ENCODE assay signal across 10 cellular contexts in the genomic region with DNA sequence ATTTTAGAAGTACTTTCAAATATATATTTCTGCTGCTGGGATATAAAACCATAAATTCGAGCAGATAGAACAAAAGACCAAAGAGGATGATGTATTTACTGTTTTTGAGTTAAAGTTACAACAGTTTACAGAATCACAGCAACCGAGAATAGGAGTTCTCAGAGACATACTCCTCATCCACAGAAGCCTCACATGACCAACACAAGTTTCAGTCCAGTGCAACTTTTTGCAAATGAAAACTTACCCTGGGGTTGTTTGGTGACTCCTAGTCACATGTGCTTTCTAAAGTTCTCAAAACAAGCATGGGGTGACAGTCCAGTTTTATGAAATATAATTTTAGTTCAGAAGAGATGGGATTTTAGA.
DNase-seq lines count a peak whose midpoint lies in the region; ATAC-seq, FAIRE-seq and TF ChIP-seq lines count a peak whose summit lies in the region.
"Had no signal": no experiment of that assay in that cellular context is flagged by ENCODE, and none has a peak within 500 bp of the region (broad histone marks: within the 10 kb centered on the region; RNA-seq: fewer than 3 reads in every experiment).

No MANE protein-coding gene starts in this region.

- TF ChIP-seq RAD21 in HepG2 (CRISPR knock-in tag; IDR thresholded peaks at IDR 0.05) = no peak

- WGBS in HepG2 (ENCODE audit: low lambda C conversion rate) = 48% methylated on average over 2 of the region's 2 CpGs

- peak in 1 of 2 donors; percentile 9 for ATAC-seq in CD4-positive, CD25-positive, alpha-beta regulatory T cell (ENCODE audit: low read depth in 2 of 2)
- ATAC-seq in GM21723 (IDR thresholded peaks at IDR 0.05; ENCODE audit: unreplicated experiment) = peak; percentile 45
- ATAC-seq in activated CD8-positive, alpha-beta T cell treated with anti-CD3 and anti-CD28 coated beads, Interleukin-2, amount 10 ng/mL, durations not matched to agents 7 days and 5 days = no peak
- no peak for ATAC-seq in HepG2
- ATAC-seq in HG03095 (IDR thresholded peaks at IDR 0.05; ENCODE audit: unreplicated experiment) = no peak
- no peak for ATAC-seq in HG03196 (IDR thresholded peaks at IDR 0.05; ENCODE audit: unreplicated experiment)

- H3K9me3 Mint-ChIP-seq in CD4-positive, CD25-positive, alpha-beta regulatory T cell = no peaks in the 10 kb centered on the region
- no peaks in the 10 kb centered on the region for H3K9me3 Mint-ChIP-seq in activated CD8-positive, alpha-beta T cell treated with anti-CD3 and anti-CD28 coated beads, Interleukin-2, amount 10 ng/mL, durations not matched to agents 7 days and 5 days (ENCODE audit: insufficient read depth)

- peaks cover 13% of the 10 kb centered on the region for H3K36me3 ChIP-seq in CD4-positive, CD25-positive, alpha-beta regulatory T cell (ENCODE audit: control insufficient read depth, insufficient read depth, low read length)
- H3K36me3 ChIP-seq in HepG2 (replicated peaks in 1 of 2; ENCODE audit: control insufficient read depth in 1 of 2, insufficient read depth in 2 of 2, low read length in 2 of 2) (no peaks in the 10 kb centered on the region), SJCRH30 (no peaks in the 10 kb centered on the region)

- H3K79me2 ChIP-seq in HepG2 (ENCODE audit: insufficient read depth, low read length) = no peaks in the 10 kb centered on the region

- H3K27me3 Mint-ChIP-seq in CD4-positive, CD25-positive, alpha-beta regulatory T cell = no peaks in the 10 kb centered on the region
- H3K27me3 Mint-ChIP-seq in activated CD8-positive, alpha-beta T cell treated with anti-CD3 and anti-CD28 coated beads, Interleukin-2, amount 10 ng/mL, durations not matched to agents 7 days and 5 days (ENCODE audit: low read depth) = no peaks in the 10 kb centered on the region

- DNase-seq in CD4-positive, CD25-positive, alpha-beta regulatory T cell = peak in 1 of 3 donors; percentile 39
- no peak for DNase-seq in activated CD8-positive, alpha-beta T cell treated with anti-CD3 and anti-CD28 coated beads, Interleukin-2, amount 10 ng/mL, durations not matched to agents 7 days and 5 days
- no peak for DNase-seq in HepG2 (ENCODE audit: low spot score)
- DNase-seq in anterior cingulate cortex (lab: John Stamatoyannopoulos, UW) = no peak
- DNase-seq in SJCRH30 = no peak
- DNase-seq: activated effector memory CD4-positive, alpha-beta T cell treated with anti-CD3 and anti-CD28 coated beads, Interleukin-2, amount 50 U/mL, for 16 hours; NCI-H146 had no signal

- peak overlapping the region; percentile 74; the same call in 1 of the 2 replicates for H3K4me2 ChIP-seq in HepG2 (ENCODE audit: low read depth, low read length)

- no peak for TF ChIP-seq CTCF in HepG2 (CRISPR knock-in tag; IDR thresholded peaks at IDR 0.05)

- BruUV-seq in HepG2 (replicated peaks; lab: Mats Ljungman, UMichigan) = no TSS peak

- FAIRE-seq in HepG2 (lab: Jason Lieb, UNC) = no peak

- no peaks in the 10 kb centered on the region for H4K20me1 ChIP-seq in HepG2 (ENCODE audit: insufficient read depth, low read length)

- H3K4me3 ChIP-seq in CD4-positive, CD25-positive, alpha-beta regulatory T cell (ENCODE audit: low read depth, low read length) = peak overlapping the region; percentile 76
- H3K4me3 ChIP-seq in HepG2 (replicated peaks in 1 of 3; ENCODE audit: insufficient read depth in 1 of 3, low read depth in 2 of 3, low read length in 3 of 3) = no peak overlapping the region
- H3K4me3 ChIP-seq in SJCRH30 = no peak overlapping the region

- H3K4me3 Mint-ChIP-seq in CD4-positive, CD25-positive, alpha-beta regulatory T cell = peak overlapping the region; percentile 72 to 88 (median 82)
- peak overlapping the region; percentile 76 for H3K4me3 Mint-ChIP-seq in activated CD8-positive, alpha-beta T cell treated with anti-CD3 and anti-CD28 coated beads, Interleukin-2, amount 10 ng/mL, durations not matched to agents 7 days and 5 days

- H2AFZ ChIP-seq in HepG2 (ENCODE audit: low read length) = no peak overlapping the region

- peak overlapping the region; percentile 93 to 97 (median 95) for H3K27ac Mint-ChIP-seq in CD4-positive, CD25-positive, alpha-beta regulatory T cell
- H3K27ac Mint-ChIP-seq in activated CD8-positive, alpha-beta T cell treated with anti-CD3 and anti-CD28 coated beads, Interleukin-2, amount 10 ng/mL, durations not matched to agents 7 days and 5 days = peak overlapping the region; percentile 87

- CTCF ChIA-PET in activated CD8-positive, alpha-beta T cell treated with anti-CD3 and anti-CD28 coated beads, Interleukin-2, amount 10 ng/mL, durations not matched to agents 7 days and 5 days (lab: Charles Lee) = interaction anchor here (1.0 to 1.7 kb wide), 3 partner anchors 10 to 50 kb away, joined by 3 to 4 read pairs (median 3); no protein-coding TSS in a partner anchor
- CTCF ChIA-PET in HepG2 (lab: Yijun Ruan, JAX; ENCODE audit: low intra/inter-chr PET ratio, low total read pairs) = no interaction called here

- POLR2A ChIA-PET in activated CD8-positive, alpha-beta T cell treated with anti-CD3 and anti-CD28 coated beads, Interleukin-2, amount 10 ng/mL, durations not matched to agents 7 days and 5 days (lab: Charles Lee) = interaction anchor here (1.0 to 1.2 kb wide), 2 partner anchors 14 to 35 kb away, joined by 4 to 9 read pairs; no protein-coding TSS in a partner anchor
- POLR2A ChIA-PET in HepG2 (lab: Yijun Ruan, JAX) = no interaction called here

- in situ Hi-C loops in HepG2 (cut with HindIII; ENCODE audit: extremely low pct_ligation_motif_present, low pct_unique_long_range_greater_than_20kb) = no loop called here

- H3K4me1 Mint-ChIP-seq in CD4-positive, CD25-positive, alpha-beta regulatory T cell = peaks cover 64 to 98% (median 85%) of the 10 kb centered on the region in 4 donors
- peaks cover 93% of the 10 kb centered on the region for H3K4me1 Mint-ChIP-seq in activated CD8-positive, alpha-beta T cell treated with anti-CD3 and anti-CD28 coated beads, Interleukin-2, amount 10 ng/mL, durations not matched to agents 7 days and 5 days (ENCODE audit: low read depth)

- no peak for TF ChIP-seq POLR2A in HepG2 (IDR thresholded peaks at IDR 0.05; ENCODE audit: insufficient read depth in 1 of 2, low read depth in 2 of 2, low read length in 2 of 2)

- TF ChIP-seq EP300 in HepG2 (IDR thresholded peaks at IDR 0.05; ENCODE audit: low read depth in 2 of 2, low read length in 2 of 2) = no peak
- TF ChIP-seq EP300 in HepG2 (CRISPR knock-in tag; IDR thresholded peaks at IDR 0.05; ENCODE audit: borderline replicate concordance) = no peak

- peak overlapping the region; percentile 69 for H3K27ac ChIP-seq in CD4-positive, CD25-positive, alpha-beta regulatory T cell (ENCODE audit: insufficient read depth, low read length, poor library complexity, severe bottlenecking)
- H3K27ac ChIP-seq in HepG2 (ENCODE audit: extremely low read length, insufficient read depth, low read length) (no peak overlapping the region), SJCRH30 (no peak overlapping the region)

- H3K36me3 Mint-ChIP-seq in CD4-positive, CD25-positive, alpha-beta regulatory T cell = peaks cover 20% of the 10 kb centered on the region
- peaks cover 67% of the 10 kb centered on the region for H3K36me3 Mint-ChIP-seq in activated CD8-positive, alpha-beta T cell treated with anti-CD3 and anti-CD28 coated beads, Interleukin-2, amount 10 ng/mL, durations not matched to agents 7 days and 5 days (ENCODE audit: low read depth)

- H3K27me3 ChIP-seq in CD4-positive, CD25-positive, alpha-beta regulatory T cell (ENCODE audit: control insufficient read depth, insufficient read depth, low read length) = no peaks in the 10 kb centered on the region
- H3K27me3 ChIP-seq in HepG2 (ENCODE audit: control insufficient read depth in 1 of 2, insufficient read depth in 2 of 2, low read length in 2 of 2) (no peaks in the 10 kb centered on the region), SJCRH30 (no peaks in the 10 kb centered on the region)

- H3K9ac ChIP-seq in HepG2 (ENCODE audit: insufficient read depth, low read depth, low read length) = no peak overlapping the region

- no peaks in the 10 kb centered on the region for H3K9me3 ChIP-seq in CD4-positive, CD25-positive, alpha-beta regulatory T cell (ENCODE audit: control insufficient read depth in 2 of 2, low read length in 2 of 2)
- H3K9me3 ChIP-seq in HepG2 (ENCODE audit: low read length) = no peaks in the 10 kb centered on the region
- no peaks in the 10 kb centered on the region for H3K9me3 ChIP-seq in SJCRH30 (replicated peaks)

- peaks cover 95% of the 10 kb centered on the region for H3K4me1 ChIP-seq in CD4-positive, CD25-positive, alpha-beta regulatory T cell (ENCODE audit: control insufficient read depth, insufficient read depth, low read length, poor library complexity, severe bottlenecking)
- H3K4me1 ChIP-seq in HepG2 (ENCODE audit: insufficient read depth, low read length) = peaks cover 16% of the 10 kb centered on the region
- no peaks in the 10 kb centered on the region for H3K4me1 ChIP-seq in SJCRH30

- intact Hi-C loops in HepG2 (cut with micrococcal nuclease; ENCODE audit: unreplicated experiment) = no loop called here

TF ChIP-seq in HepG2, 621 proteins besides CTCF, POLR2A, EP300 and RAD21 (continues in another document):
- TF ChIP-seq ZNF562 (CRISPR knock-in tag; IDR thresholded peaks at IDR 0.05; ENCODE audit: borderline replicate concordance) (no peak), TP53 (CRISPR knock-in tag; conservative IDR thresholded peaks at IDR 0.05) (no peak), RNF2 (conservative IDR thresholded peaks at IDR 0.05; ENCODE audit: low read depth) (no peak), ZNF772 (CRISPR knock-in tag; IDR thresholded peaks at IDR 0.05) (no peak), SPEN (CRISPR knock-in tag; IDR thresholded peaks at IDR 0.05; ENCODE audit: low read depth) (no peak), SIX1 (CRISPR knock-in tag; IDR thresholded peaks at IDR 0.05; ENCODE audit: borderline replicate concordance) (no peak), ZBTB39 (CRISPR knock-in tag; IDR thresholded peaks at IDR 0.05) (no peak), ZNF709 (CRISPR knock-in tag; IDR thresholded peaks at IDR 0.05) (no peak)
